Comparison of ENCODE assay signal across 8 cellular contexts in genomic region chr4:74133786-74134499, GRCh38. TPM values are rescaled to one million over a fixed set of nuclear protein-coding genes. Genes with fewer than 3 reads are reported as not detected.
A peak's percentile ranks its signal among the peaks of the same experiment; 100 is the strongest.
DNase-seq lines count a peak whose midpoint lies in the region; ATAC-seq, FAIRE-seq and TF ChIP-seq lines count a peak whose summit lies in the region.

No MANE protein-coding gene starts in this region.

- no peak overlapping the region for H3K23ac ChIP-seq in neuronal stem cell (ENCODE audit: low read depth, low read length, poor library complexity)

- H3K36me3 ChIP-seq in neuronal stem cell (replicated peaks in 1 of 2; ENCODE audit: control insufficient read depth in 2 of 2, insufficient read depth in 2 of 2, low read length in 2 of 2), result no peaks in the 10 kb centered on the region

- ATAC-seq in GM18909 (IDR thresholded peaks at IDR 0.05; ENCODE audit: poor library complexity, unreplicated experiment) (peak; percentile 83), HG03442 (IDR thresholded peaks at IDR 0.05; ENCODE audit: unreplicated experiment) (peak; percentile 94)

- H3K9ac ChIP-seq in neuronal stem cell (ENCODE audit: low read depth, low read length, poor library complexity), result no peak overlapping the region

- H2BK12ac ChIP-seq in neuronal stem cell (ENCODE audit: low read length), result no peak overlapping the region

- H3K4ac ChIP-seq in neuronal stem cell (ENCODE audit: low read length), result no peak overlapping the region

- H2BK120ac ChIP-seq in neuronal stem cell (ENCODE audit: low read depth, low read length), result no peak overlapping the region

- H3K27ac ChIP-seq in neuronal stem cell (replicated peaks; ENCODE audit: low read length), result no peak overlapping the region

- peaks cover 0 to 15% of the 10 kb centered on the region in 2 donors for H3K9me3 ChIP-seq in neuronal stem cell (replicated peaks in 1 of 2; ENCODE audit: control insufficient read depth in 2 of 2, insufficient read depth in 1 of 2, low read depth in 1 of 2, low read length in 2 of 2)

- TF ChIP-seq CTCF in fibroblast of villous mesenchyme (IDR thresholded peaks at IDR 0.05; ENCODE audit: insufficient read depth, low read depth, low read length), result peak; percentile 91

- no peak overlapping the region for H4K8ac ChIP-seq in neuronal stem cell (ENCODE audit: low read depth, low read length)

- peak in 9 of 14 donors; percentile 23 to 64 (median 44) for DNase-seq in C1 segment of cervical spinal cord (lab: John Stamatoyannopoulos, UW)
- DNase-seq in NCI-H82 treated with DMSO at 0.1 percent for 48 hours (lab: John Stamatoyannopoulos, UW; ENCODE audit: unreplicated experiment), result peak; percentile 39
- peak; percentile 29 for DNase-seq in activated T-cell treated with anti-CD3 and anti-CD28 coated beads, Interleukin-2, amount 50 U/mL, for 1 hour
- peak; percentile 92 for DNase-seq in fibroblast of villous mesenchyme (ENCODE audit: low read depth)
- peak; percentile 70 for DNase-seq in neuronal stem cell (ENCODE audit: low spot score)
- peak; percentile 75 for DNase-seq in urothelium cell line (ENCODE audit: low spot score)

- no peaks in the 10 kb centered on the region for H3K79me1 ChIP-seq in neuronal stem cell (ENCODE audit: low read depth, low read length)

- H4K91ac ChIP-seq in neuronal stem cell (ENCODE audit: low read depth, low read length, poor library complexity), result no peak overlapping the region

- H3K4me2 ChIP-seq in neuronal stem cell (ENCODE audit: insufficient read depth, low read length, poor library complexity, severe bottlenecking), result no peak overlapping the region

- H2BK15ac ChIP-seq in neuronal stem cell (ENCODE audit: low read length), result no peak overlapping the region

- no peak overlapping the region for H2AK5ac ChIP-seq in neuronal stem cell (ENCODE audit: low read depth, low read length)

- H3K27me3 ChIP-seq in neuronal stem cell (ENCODE audit: control insufficient read depth in 3 of 3, insufficient read depth in 3 of 3, low read depth in 1 of 3, low read length in 3 of 3), result no peaks in the 10 kb centered on the region

- H2AFZ ChIP-seq in neuronal stem cell (ENCODE audit: low read length), result peak overlapping the region; percentile 55

- FAIRE-seq in urothelium cell line (lab: Jason Lieb, UNC), result peak; percentile 84

- peaks cover 0 to 3% of the 10 kb centered on the region in 2 donors for H3K4me1 ChIP-seq in neuronal stem cell (ENCODE audit: control insufficient read depth in 2 of 2, insufficient read depth in 1 of 2, low read depth in 1 of 2, low read length in 2 of 2)

- H3K4me3 ChIP-seq in fibroblast of villous mesenchyme (ENCODE audit: low read depth, low read length) (no peak overlapping the region), neuronal stem cell (ENCODE audit: low read length in 2 of 2) (no peak overlapping the region)

- no CpG with 5 or more reads among the region's 8 CpGs for WGBS in neuronal stem cell (ENCODE audit: extremely low coverage in 2 of 2, insufficient read length in 2 of 2, insufficient replicate concordance in 1 of 2), 2 donors

- H2BK5ac ChIP-seq in neuronal stem cell (ENCODE audit: low read length), result no peak overlapping the region

- no peak overlapping the region for H3K14ac ChIP-seq in neuronal stem cell (ENCODE audit: low read length)

- H3K18ac ChIP-seq in neuronal stem cell (ENCODE audit: low read length), result no peak overlapping the region

RNA-seq across cellular contexts. Expression of gene MTHFD2L, which starts 24.0 kb away (rescaled TPM):
- 7.4 and 16.8 TPM in 2 replicates for total RNA-seq in fibroblast of villous mesenchyme
- 8.4 TPM for polyA plus RNA-seq in neuronal stem cell (2013, experiment 1 of 2)
- 8.6 TPM for polyA plus RNA-seq in neuronal stem cell (2013, experiment 2 of 2)

RNA-seq across cellular contexts. Expression of gene CXCL2, which starts 34.9 kb away (rescaled TPM):
- 1.3 and 3.5 TPM in 2 replicates for total RNA-seq in fibroblast of villous mesenchyme
- 0.25 TPM for polyA plus RNA-seq in neuronal stem cell (2013, experiment 1 of 2)
- 0.28 TPM for polyA plus RNA-seq in neuronal stem cell (2013, experiment 2 of 2)

Comparison
In these comparisons a context has a peak if more than half of its experiments do, and no peak if none do; other contexts are left out.
1. DNase-seq: peak in every context shown above with its lines; median percentile 92 in fibroblast of villous mesenchyme; 75 in urothelium cell line; 70 in neuronal stem cell; 44 in C1 segment of cervical spinal cord; 39 in NCI-H82 treated with DMSO at 0.1 percent for 48 hours; 29 in activated T-cell treated with anti-CD3 and anti-CD28 coated beads, Interleukin-2, amount 50 U/mL, for 1 hour.